In the genomic region with DNA sequence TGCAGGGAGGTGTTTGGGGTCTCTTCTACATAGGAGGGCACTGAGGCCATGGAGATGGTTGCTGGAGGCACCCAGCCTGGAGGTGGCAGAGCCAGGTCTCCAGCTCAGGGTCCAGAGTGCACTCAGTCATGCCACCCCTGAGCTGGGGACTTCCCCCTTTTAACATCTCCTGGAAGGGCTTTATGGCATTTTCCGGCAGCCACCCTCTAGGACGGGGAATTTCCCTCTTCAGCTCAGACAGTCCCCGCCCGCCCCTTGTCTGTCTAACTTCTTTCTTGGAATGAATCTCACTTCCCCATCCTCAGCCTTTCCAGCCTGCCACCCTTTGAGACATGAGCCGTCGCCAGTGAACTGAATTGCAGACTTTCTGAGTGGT, we compare ENCODE assay signal across 8 cellular contexts. TPM values are rescaled to one million over a fixed set of nuclear protein-coding genes. Genes with fewer than 3 reads are reported as not detected.
DNase-seq lines count a peak whose midpoint lies in the region; ATAC-seq and TF ChIP-seq lines count a peak whose summit lies in the region.

No MANE protein-coding gene starts in this region.

- peaks cover 2 to 5% of the 10 kb centered on the region in 2 donors for H3K27me3 Mint-ChIP-seq in CD4-positive, alpha-beta memory T cell
- peaks cover 11% of the 10 kb centered on the region for H3K27me3 Mint-ChIP-seq in chondrocyte (ENCODE audit: low read depth)

- intact Hi-C loops in left lung (cut with DNase I): no loop called here
- intact Hi-C loops in CD4-positive, alpha-beta memory T cell (cut with micrococcal nuclease): no loop called here

- H3K36me3 Mint-ChIP-seq in CD4-positive, alpha-beta memory T cell: no peaks in the 10 kb centered on the region
- H3K36me3 Mint-ChIP-seq in chondrocyte (ENCODE audit: low read depth): no peaks in the 10 kb centered on the region

- no peaks in the 10 kb centered on the region for H3K9me3 ChIP-seq in left lung
- no peaks in the 10 kb centered on the region for H3K9me3 ChIP-seq in CD4-positive, alpha-beta memory T cell (ENCODE audit: control insufficient read depth in 1 of 2, low read length in 2 of 2)

- peak overlapping the region in 1 of 8 donors; percentile 27 for H3K4me3 Mint-ChIP-seq in CD4-positive, alpha-beta memory T cell
- no peak overlapping the region for H3K4me3 Mint-ChIP-seq in chondrocyte (ENCODE audit: unreplicated experiment)

- H3K4me1 Mint-ChIP-seq in CD4-positive, alpha-beta memory T cell: peaks cover 4 to 9% (median 5%) of the 10 kb centered on the region in 4 donors
- H3K4me1 Mint-ChIP-seq in chondrocyte (ENCODE audit: low read depth): peaks cover 68% of the 10 kb centered on the region

- peaks cover 0 to 3% (median 0%) of the 10 kb centered on the region in 8 donors for H3K9me3 Mint-ChIP-seq in CD4-positive, alpha-beta memory T cell
- H3K9me3 Mint-ChIP-seq in chondrocyte (ENCODE audit: low read depth): no peaks in the 10 kb centered on the region

- H3K4me3 ChIP-seq in GM06990 (replicated peaks; ENCODE audit: low read depth, low read length) (no peak overlapping the region), left lung (no peak overlapping the region)
- H3K4me3 ChIP-seq in CD4-positive, alpha-beta memory T cell (ENCODE audit: low read length in 2 of 2): no peak overlapping the region

- peak; percentile 77 for ATAC-seq in GM21619 (IDR thresholded peaks at IDR 0.05; ENCODE audit: unreplicated experiment)
- ATAC-seq in left lung: peak; percentile 77

- CTCF ChIA-PET in CD4-positive, alpha-beta memory T cell (lab: Charles Lee; ENCODE audit: partially characterized antibody): interaction anchor here (15.9 kb wide), 1 partner anchor 147 kb away, joined by 480 read pairs; no protein-coding TSS in a partner anchor

- DNase-seq in GM06990 (ENCODE audit: extremely low read depth, insufficient read length): peak; percentile 54
- peak; percentile 7 for DNase-seq in OCI-M1 (lab: John Stamatoyannopoulos, UW)
- peak in 1 of 2 donors; percentile 79 for DNase-seq in left lung
- DNase-seq in CD4-positive, alpha-beta memory T cell: no peak
- no peak for DNase-seq in DMS79 treated with DMSO at 0.1 percent for 48 hours (lab: John Stamatoyannopoulos, UW)
- no peak for DNase-seq in chondrocyte (ENCODE audit: low spot score)
- DNase-seq in NCI-H345 (lab: John Stamatoyannopoulos, UW): no peak

- peak overlapping the region in 2 of 7 donors; percentile 22 to 70 for H3K27ac Mint-ChIP-seq in CD4-positive, alpha-beta memory T cell
- no peak overlapping the region for H3K27ac Mint-ChIP-seq in chondrocyte (ENCODE audit: unreplicated experiment)

- no peak overlapping the region for H3K27ac ChIP-seq in left lung
- H3K27ac ChIP-seq in CD4-positive, alpha-beta memory T cell (ENCODE audit: low read depth, low read length): no peak overlapping the region

- TF ChIP-seq CTCF in GM06990 (IDR thresholded peaks at IDR 0.05; ENCODE audit: insufficient read depth, low read length, poor library complexity, severe bottlenecking) (no peak), left lung (IDR thresholded peaks at IDR 0.05) (no peak), chondrocyte (IDR thresholded peaks at IDR 0.05) (no peak)

- H3K27me3 ChIP-seq in GM06990 (replicated peaks; ENCODE audit: control insufficient read depth, insufficient read depth, low read length) (no peaks in the 10 kb centered on the region; the same call in 1 of the 2 replicates), left lung (peaks cover 0 to 4% of the 10 kb centered on the region in 2 donors)
- H3K27me3 ChIP-seq in CD4-positive, alpha-beta memory T cell (ENCODE audit: insufficient read depth, low read length): no peaks in the 10 kb centered on the region

- no peaks in the 10 kb centered on the region for H3K36me3 ChIP-seq in GM06990 (ENCODE audit: control insufficient read depth, insufficient read depth, low read length)
- H3K36me3 ChIP-seq in left lung: no peaks in the 10 kb centered on the region
- H3K36me3 ChIP-seq in CD4-positive, alpha-beta memory T cell (ENCODE audit: insufficient read depth, low read length): no peaks in the 10 kb centered on the region

- POLR2A ChIA-PET in CD4-positive, alpha-beta memory T cell (lab: Charles Lee; ENCODE audit: partially characterized antibody): no interaction called here

- H3K4me1 ChIP-seq in left lung: peaks cover 18 to 31% of the 10 kb centered on the region in 2 donors
- H3K4me1 ChIP-seq in CD4-positive, alpha-beta memory T cell (ENCODE audit: insufficient read depth, low read length): no peaks in the 10 kb centered on the region

RNA-seq across cellular contexts. Expression of a gene that starts 49.9 kb away (rescaled TPM):
- total RNA-seq in left lung (10 to 100 TPM; 42.7 to 58.4 TPM), chondrocyte (5.2 to 7.1 TPM (median 5.4 TPM) in 3 replicates)
- not detected for total RNA-seq in CD4-positive, alpha-beta memory T cell
- polyA plus RNA-seq in CD4-positive, alpha-beta memory T cell: not detected

Comparison
In these comparisons a context has a peak if more than half of its experiments do, and no peak if none do; other contexts are left out.
1. DNase-seq: peak in GM06990 (single experiment) and OCI-M1 (single experiment); none in CD4-positive, alpha-beta memory T cell (0 of 5), DMS79 treated with DMSO at 0.1 percent for 48 hours (single experiment), chondrocyte (single experiment) and NCI-H345 (single experiment).